31 cellular contexts compared by ENCODE assay signal in genomic region chr5:113240951-113241726, GRCh38.
A peak's percentile ranks its signal among the peaks of the same experiment; 100 is the strongest.
DNase-seq lines count a peak whose midpoint lies in the region; ATAC-seq and TF ChIP-seq lines count a peak whose summit lies in the region.
"Had no signal": no experiment of that assay in that cellular context is flagged by ENCODE, and none has a peak within 500 bp of the region (broad histone marks: within the 10 kb centered on the region; RNA-seq: fewer than 3 reads in every experiment).

No MANE protein-coding gene starts in this region.

- DNase-seq in MV-4-11 (lab: John Stamatoyannopoulos, UW) = no peak
- no peak for DNase-seq in posterior cingulate gyrus
- DNase-seq in activated gamma-delta T cell treated with Interleukin-2 at 50 U/mL for 16 hours = no peak
- no peak for DNase-seq in left cardiac atrium
- DNase-seq: activated B cell treated with CpG ODN at 0.5 μM for 24 hours; activated CD4-positive, alpha-beta T cell treated with anti-CD3 and anti-CD28 coated beads, Interleukin-2, amount 50 U/mL, for 1 hour; activated naive CD4-positive, alpha-beta T cell; activated naive CD8-positive, alpha-beta T cell treated with anti-CD3 and anti-CD28 coated beads, Interleukin-2, amount 50 U/mL, for 24 hours; activated T-cell treated with anti-CD3 and anti-CD28 coated beads, Interleukin-2, amount 50 U/mL, for 4 hours; DND-41; effector CD4-positive, alpha-beta T cell; GF-D8; hippocampal formation; mucosa of descending colon; natural killer cell; NCI-H1417 treated with DMSO at 0.1 percent for 48 hours; NCI-H2029 treated with DMSO at 0.1 percent for 48 hours; NCI-H2227 treated with DMSO at 0.1 percent for 48 hours; NCI-H526 treated with DMSO at 0.1 percent for 48 hours; PC-9; stimulated activated CD4-positive, alpha-beta T cell treated with anti-CD3 and anti-CD28 coated beads, Interleukin-4, amount 100 ng/mL, for 4 hours; upper lobe of right lung had no signal

- H3K9me3 ChIP-seq in parathyroid adenoma (ENCODE audit: control insufficient read depth, low read length) = no peaks in the 10 kb centered on the region
- H3K9me3 ChIP-seq: mucosa of descending colon, upper lobe of right lung had no signal

- H3K27me3 ChIP-seq in parathyroid adenoma (ENCODE audit: control insufficient read depth, insufficient read depth, low read length) = no peaks in the 10 kb centered on the region
- H3K27me3 ChIP-seq: cardiac muscle cell, upper lobe of right lung had no signal

- no peak overlapping the region for H3K4me3 ChIP-seq in parathyroid adenoma (ENCODE audit: low read depth, low read length)
- H3K4me3 ChIP-seq: A549, cardiac muscle cell, mucosa of descending colon, PC-9, upper lobe of right lung had no signal

- peaks cover 58% of the 10 kb centered on the region for H3K4me1 ChIP-seq in parathyroid adenoma
- H3K4me1 ChIP-seq: A549 had no signal

- peak overlapping the region; percentile 6 for H3K27ac ChIP-seq in parathyroid adenoma
- H3K27ac ChIP-seq: A549, cardiac muscle cell, HL-60, PC-9, upper lobe of right lung had no signal

- intact Hi-C loops in posterior cingulate gyrus (cut with DNase I) = no loop called here
- intact Hi-C loops in left cardiac atrium (cut with DNase I) = no loop called here

- TF ChIP-seq CTCF in parathyroid adenoma (IDR thresholded peaks at IDR 0.05) = no peak

- ATAC-seq in GM18508 (IDR thresholded peaks at IDR 0.05; ENCODE audit: insufficient read depth, unreplicated experiment) (peak; percentile 51), GM21447 (IDR thresholded peaks at IDR 0.05; ENCODE audit: unreplicated experiment) (peak; percentile 55), HG03095 (IDR thresholded peaks at IDR 0.05; ENCODE audit: unreplicated experiment) (peak; percentile 59), left cardiac atrium (no peak)
- ATAC-seq: A549; activated naive CD8-positive, alpha-beta T cell treated with anti-CD3 and anti-CD28 coated beads, Interleukin-2, amount 50 U/mL, for 24 hours; activated T-cell treated with anti-CD3 and anti-CD28 coated beads, Interleukin-2, amount 50 U/mL, for 4 hours; mucosa of descending colon; natural killer cell; Right ventricle myocardium inferior; SK-N-SH treated with all-trans-retinoic acid at 6 μM for 48 hours; upper lobe of right lung had no signal

- H3K36me3 ChIP-seq in parathyroid adenoma (ENCODE audit: control insufficient read depth, insufficient read depth, low read length) = no peaks in the 10 kb centered on the region
- H3K36me3 ChIP-seq: cardiac muscle cell, upper lobe of right lung had no signal

- H3K4me2 ChIP-seq in parathyroid adenoma (ENCODE audit: low read length) = no peak overlapping the region
- H3K4me2 ChIP-seq: A549, PC-9 had no signal

- H3K79me2 ChIP-seq in parathyroid adenoma = peaks cover 80% of the 10 kb centered on the region

- no peak overlapping the region for H2AFZ ChIP-seq in parathyroid adenoma
- H2AFZ ChIP-seq: PC-9 had no signal

- no peak overlapping the region for H3K9ac ChIP-seq in parathyroid adenoma

Comparison
In these comparisons a context has a peak if more than half of its experiments do, and no peak if none do; other contexts are left out.
1. ATAC-seq: peak in GM18508 (single experiment), GM21447 (single experiment) and HG03095 (single experiment); none in left cardiac atrium (0 of 2).